1 cellular context compared by ENCODE assay signal in genomic region chr11:134272381-134273316, GRCh38.
TF ChIP-seq lines count a peak whose summit lies in the region.

No MANE protein-coding gene starts in this region.

TF ChIP-seq in HEK293, 187 proteins besides CTCF, POLR2A, EP300 and RAD21 (continued from another document):
- TF ChIP-seq ZNF791 (tag by site-specific recombination; IDR thresholded peaks at IDR 0.05), result no peak
- TF ChIP-seq ZNF529 (tag by site-specific recombination; IDR thresholded peaks at IDR 0.05; ENCODE audit: insufficient replicate concordance), result no peak
- no peak for TF ChIP-seq ZNF184 (tag by site-specific recombination; IDR thresholded peaks at IDR 0.05)
- no peak for TF ChIP-seq ZNF692 (tag by site-specific recombination; IDR thresholded peaks at IDR 0.05)
- peak; percentile 94 for TF ChIP-seq ZIC2 (tag by site-specific recombination; IDR thresholded peaks at IDR 0.05)
- no peak for TF ChIP-seq SP2 (tag by site-specific recombination; IDR thresholded peaks at IDR 0.05)
- no peak for TF ChIP-seq ZNF426 (tag by site-specific recombination; IDR thresholded peaks at IDR 0.05)
